In the genomic region with DNA sequence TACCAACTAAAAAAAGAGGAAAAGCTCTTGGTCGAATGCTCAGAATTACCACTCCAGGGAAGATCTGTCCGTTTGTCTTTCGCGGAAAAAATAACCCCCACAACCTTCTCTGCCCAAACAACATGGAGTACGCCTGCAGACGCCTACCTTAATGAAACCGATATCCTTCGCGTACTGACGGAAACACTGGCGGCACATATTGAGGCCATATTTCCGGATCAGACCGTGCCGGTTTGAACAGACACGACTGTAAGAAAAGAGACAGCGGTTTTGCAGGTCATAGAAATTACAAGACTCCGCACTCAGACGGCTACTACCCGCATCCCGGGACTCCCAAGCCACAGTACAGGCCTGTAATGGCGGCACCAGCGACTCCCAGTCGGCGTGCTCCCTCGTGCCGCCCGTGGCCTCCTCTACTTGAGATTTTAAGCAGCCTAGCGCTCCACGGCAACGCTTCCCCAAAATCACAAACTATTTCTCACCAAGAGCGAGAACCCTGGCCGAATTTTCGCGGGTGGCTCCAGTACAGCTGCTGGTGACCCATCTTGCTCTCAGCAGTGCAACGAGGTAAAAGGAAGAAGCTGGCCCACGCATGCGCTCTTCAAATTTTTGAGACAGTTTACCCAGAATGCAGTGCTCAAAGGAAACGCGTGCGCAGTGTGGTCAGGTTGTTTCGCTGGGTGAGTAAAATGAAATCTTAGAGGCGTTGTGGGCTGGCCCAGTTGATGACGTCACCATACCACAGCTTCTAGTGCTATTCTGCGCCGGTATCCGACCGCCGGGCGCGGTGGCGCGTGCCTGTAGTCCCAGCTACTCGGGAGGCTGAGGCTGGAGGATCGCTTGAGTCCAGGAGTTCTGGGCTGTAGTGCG, we compare ENCODE assay signal across 8 cellular contexts.
DNase-seq lines count a peak whose midpoint lies in the region; ATAC-seq lines count a peak whose summit lies in the region.

A gene (minus strand): TSS at position 578 of the 870 bp plus-strand sequence. CDS start 34 bp downstream, at position 544.

- peaks cover 56% of the 10 kb centered on the region for H3K36me3 Mint-ChIP-seq in central memory CD8-positive, alpha-beta T cell (ENCODE audit: insufficient read depth)

- no peaks in the 10 kb centered on the region for H3K9me3 Mint-ChIP-seq in central memory CD8-positive, alpha-beta T cell

- peak within 1 kb of the TSS; percentile 96 for H3K4me3 Mint-ChIP-seq in central memory CD8-positive, alpha-beta T cell

- peaks cover 48% of the 10 kb centered on the region for H3K4me1 Mint-ChIP-seq in central memory CD8-positive, alpha-beta T cell

- DNase-seq in AG08396 (ENCODE audit: low spot score) = peak; percentile 94
- DNase-seq in NCI-H446 (lab: John Stamatoyannopoulos, UW) = peak; percentile 99
- peak; percentile 97 for DNase-seq in activated CD4-positive, CD25-positive, alpha-beta regulatory T cell treated with anti-CD3 and anti-CD28 coated beads, Interleukin-2, amount 50 U/mL, for 16 hours (ENCODE audit: low read depth, low spot score)
- DNase-seq in central memory CD8-positive, alpha-beta T cell (ENCODE audit: low spot score in 2 of 2) = peak; percentile 99 to 100
- peak; percentile 98 for DNase-seq in iris pigment epithelial cell (ENCODE audit: low read depth)
- peak; percentile 96 to 100 for DNase-seq in stimulated activated CD4-positive, alpha-beta T cell treated with anti-CD3 and anti-CD28 coated beads, Interleukin-12 subunit alpha, Interleukin-12 subunit beta, amount 100 ng/mL, for 24 hours (ENCODE audit: low read depth in 2 of 2)

- ATAC-seq in GM19025 (IDR thresholded peaks at IDR 0.05; ENCODE audit: low read depth, unreplicated experiment) (peak; percentile 89), HG03342 (IDR thresholded peaks at IDR 0.05; ENCODE audit: unreplicated experiment) (peak; percentile 90)
- peak; percentile 84 for ATAC-seq in central memory CD8-positive, alpha-beta T cell (replicated peaks; ENCODE audit: extremely low read depth, poor library complexity, severe bottlenecking)

- H3K27ac Mint-ChIP-seq in central memory CD8-positive, alpha-beta T cell (ENCODE audit: low read depth) = peak within 1 kb of the TSS; percentile 100

- no peaks in the 10 kb centered on the region for H3K27me3 Mint-ChIP-seq in central memory CD8-positive, alpha-beta T cell

Comparison
In these comparisons a context has a peak if more than half of its experiments do, and no peak if none do; other contexts are left out.
1. Peak in every context shown above with its lines: DNase-seq and ATAC-seq.